In the genomic region with DNA sequence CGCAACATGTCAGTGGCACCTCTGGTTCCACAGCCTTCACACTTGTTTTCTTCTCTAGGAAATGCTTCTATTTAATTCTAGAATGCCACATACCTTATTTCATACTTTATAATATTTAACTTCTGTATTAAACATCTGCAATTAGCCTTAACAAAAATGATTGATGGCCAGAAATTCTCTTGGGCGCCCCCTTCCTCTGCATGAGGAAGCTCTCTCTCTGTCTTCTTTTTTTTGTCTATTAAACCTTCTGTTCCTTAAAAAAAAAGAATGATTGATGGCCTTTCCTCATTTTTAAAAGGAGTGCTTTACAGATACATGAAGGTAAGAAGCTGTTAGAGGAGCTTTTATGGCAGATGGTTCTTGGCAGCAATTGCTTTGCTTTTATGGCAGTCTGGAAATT, we compare ENCODE assay signal across 1 cellular context.
TF ChIP-seq lines count a peak whose summit lies in the region.

No MANE protein-coding gene starts in this region.

TF ChIP-seq in SK-N-SH treated with all-trans-retinoic acid at 6 μM for 48 hours, 23 proteins besides CTCF, POLR2A, EP300 and RAD21 (continued from another document):
- TF ChIP-seq, protein P1, sequence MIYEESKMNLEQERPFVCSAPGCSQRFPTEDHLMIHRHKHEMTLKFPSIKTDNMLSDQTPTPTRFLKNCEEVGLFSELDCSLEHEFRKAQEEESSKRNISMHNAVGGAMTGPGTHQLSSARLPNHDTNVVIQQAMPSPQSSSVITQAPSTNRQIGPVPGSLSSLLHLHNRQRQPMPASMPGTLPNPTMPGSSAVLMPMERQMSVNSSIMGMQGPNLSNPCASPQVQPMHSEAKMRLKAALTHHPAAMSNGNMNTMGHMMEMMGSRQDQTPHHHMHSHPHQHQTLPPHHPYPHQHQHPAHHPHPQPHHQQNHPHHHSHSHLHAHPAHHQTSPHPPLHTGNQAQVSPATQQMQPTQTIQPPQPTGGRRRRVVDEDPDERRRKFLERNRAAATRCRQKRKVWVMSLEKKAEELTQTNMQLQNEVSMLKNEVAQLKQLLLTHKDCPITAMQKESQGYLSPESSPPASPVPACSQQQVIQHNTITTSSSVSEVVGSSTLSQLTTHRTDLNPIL (CRISPR knock-in tag; IDR thresholded peaks at IDR 0.05; ENCODE audit: low read depth): no peak
- TF ChIP-seq, protein P2, sequence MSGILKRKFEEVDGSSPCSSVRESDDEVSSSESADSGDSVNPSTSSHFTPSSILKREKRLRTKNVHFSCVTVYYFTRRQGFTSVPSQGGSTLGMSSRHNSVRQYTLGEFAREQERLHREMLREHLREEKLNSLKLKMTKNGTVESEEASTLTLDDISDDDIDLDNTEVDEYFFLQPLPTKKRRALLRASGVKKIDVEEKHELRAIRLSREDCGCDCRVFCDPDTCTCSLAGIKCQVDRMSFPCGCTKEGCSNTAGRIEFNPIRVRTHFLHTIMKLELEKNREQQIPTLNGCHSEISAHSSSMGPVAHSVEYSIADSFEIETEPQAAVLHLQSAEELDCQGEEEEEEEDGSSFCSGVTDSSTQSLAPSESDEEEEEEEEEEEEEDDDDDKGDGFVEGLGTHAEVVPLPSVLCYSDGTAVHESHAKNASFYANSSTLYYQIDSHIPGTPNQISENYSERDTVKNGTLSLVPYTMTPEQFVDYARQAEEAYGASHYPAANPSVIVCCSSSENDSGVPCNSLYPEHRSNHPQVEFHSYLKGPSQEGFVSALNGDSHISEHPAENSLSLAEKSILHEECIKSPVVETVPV (CRISPR knock-in tag; IDR thresholded peaks at IDR 0.05): no peak
- TF ChIP-seq PPARA (CRISPR knock-in tag; IDR thresholded peaks at IDR 0.05; ENCODE audit: borderline replicate concordance): no peak
- TF ChIP-seq BACH2 (CRISPR knock-in tag; IDR thresholded peaks at IDR 0.05; ENCODE audit: borderline replicate concordance): no peak
- no peak for TF ChIP-seq ESRRG (CRISPR knock-in tag; IDR thresholded peaks at IDR 0.05)
- no peak for TF ChIP-seq ZNF70 (CRISPR knock-in tag; IDR thresholded peaks at IDR 0.05)
- TF ChIP-seq, protein P3, sequence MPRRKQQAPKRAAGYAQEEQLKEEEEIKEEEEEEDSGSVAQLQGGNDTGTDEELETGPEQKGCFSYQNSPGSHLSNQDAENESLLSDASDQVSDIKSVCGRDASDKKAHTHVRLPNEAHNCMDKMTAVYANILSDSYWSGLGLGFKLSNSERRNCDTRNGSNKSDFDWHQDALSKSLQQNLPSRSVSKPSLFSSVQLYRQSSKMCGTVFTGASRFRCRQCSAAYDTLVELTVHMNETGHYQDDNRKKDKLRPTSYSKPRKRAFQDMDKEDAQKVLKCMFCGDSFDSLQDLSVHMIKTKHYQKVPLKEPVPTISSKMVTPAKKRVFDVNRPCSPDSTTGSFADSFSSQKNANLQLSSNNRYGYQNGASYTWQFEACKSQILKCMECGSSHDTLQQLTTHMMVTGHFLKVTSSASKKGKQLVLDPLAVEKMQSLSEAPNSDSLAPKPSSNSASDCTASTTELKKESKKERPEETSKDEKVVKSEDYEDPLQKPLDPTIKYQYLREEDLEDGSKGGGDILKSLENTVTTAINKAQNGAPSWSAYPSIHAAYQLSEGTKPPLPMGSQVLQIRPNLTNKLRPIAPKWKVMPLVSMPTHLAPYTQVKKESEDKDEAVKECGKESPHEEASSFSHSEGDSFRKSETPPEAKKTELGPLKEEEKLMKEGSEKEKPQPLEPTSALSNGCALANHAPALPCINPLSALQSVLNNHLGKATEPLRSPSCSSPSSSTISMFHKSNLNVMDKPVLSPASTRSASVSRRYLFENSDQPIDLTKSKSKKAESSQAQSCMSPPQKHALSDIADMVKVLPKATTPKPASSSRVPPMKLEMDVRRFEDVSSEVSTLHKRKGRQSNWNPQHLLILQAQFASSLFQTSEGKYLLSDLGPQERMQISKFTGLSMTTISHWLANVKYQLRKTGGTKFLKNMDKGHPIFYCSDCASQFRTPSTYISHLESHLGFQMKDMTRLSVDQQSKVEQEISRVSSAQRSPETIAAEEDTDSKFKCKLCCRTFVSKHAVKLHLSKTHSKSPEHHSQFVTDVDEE (CRISPR knock-in tag; IDR thresholded peaks at IDR 0.05): no peak
